9 cellular contexts compared by ENCODE assay signal in genomic region chr10:67790534-67791408, GRCh38. TPM values are rescaled to one million over a fixed set of nuclear protein-coding genes. Genes with fewer than 3 reads are reported as not detected.
A peak's percentile ranks its signal among the peaks of the same experiment; 100 is the strongest.
DNase-seq lines count a peak whose midpoint lies in the region; ATAC-seq lines count a peak whose summit lies in the region.
"Had no signal": no experiment of that assay in that cellular context is flagged by ENCODE, and none has a peak within 500 bp of the region (broad histone marks: within the 10 kb centered on the region; RNA-seq: fewer than 3 reads in every experiment).

No MANE protein-coding gene starts in this region.

- H2BK5ac ChIP-seq in mesenchymal stem cell (ENCODE audit: low read depth, low read length, poor library complexity, severe bottlenecking), result no peak overlapping the region

- peaks cover 29% of the 10 kb centered on the region for H3K4me1 Mint-ChIP-seq in activated CD4-positive, alpha-beta T cell treated with anti-CD3 and anti-CD28 coated beads, Interleukin-2, amount 10 ng/mL, durations not matched to agents 24 days and 14 days

- no CpG with 5 or more reads among the region's 6 CpGs for WGBS in mesenchymal stem cell

- H3K18ac ChIP-seq in mesenchymal stem cell (ENCODE audit: low read depth in 1 of 2, low read length in 2 of 2), result no peak overlapping the region

- no peak overlapping the region for H3K4me3 ChIP-seq in mesenchymal stem cell (ENCODE audit: insufficient read depth in 1 of 2, low read depth in 1 of 2, low read length in 2 of 2)
- H3K4me3 ChIP-seq: thoracic aorta had no signal

- no peak overlapping the region for H2AFZ ChIP-seq in mesenchymal stem cell (ENCODE audit: low read depth, low read length)

- no peaks in the 10 kb centered on the region for H3K9me3 Mint-ChIP-seq in activated CD4-positive, alpha-beta T cell treated with anti-CD3 and anti-CD28 coated beads, Interleukin-2, amount 10 ng/mL, durations not matched to agents 24 days and 14 days

- H3K27ac Mint-ChIP-seq in activated CD4-positive, alpha-beta T cell treated with anti-CD3 and anti-CD28 coated beads, Interleukin-2, amount 10 ng/mL, durations not matched to agents 24 days and 14 days, result peak overlapping the region; percentile 91

- peak overlapping the region; percentile 26 for H3K4me3 Mint-ChIP-seq in activated CD4-positive, alpha-beta T cell treated with anti-CD3 and anti-CD28 coated beads, Interleukin-2, amount 10 ng/mL, durations not matched to agents 24 days and 14 days

- peak overlapping the region; percentile 49 for H3K9ac ChIP-seq in mesenchymal stem cell (ENCODE audit: low read length)

- no peaks in the 10 kb centered on the region for H3K9me3 ChIP-seq in mesenchymal stem cell (ENCODE audit: control insufficient read depth, low read length)
- H3K9me3 ChIP-seq: thoracic aorta had no signal

- no peak overlapping the region for H4K8ac ChIP-seq in mesenchymal stem cell (ENCODE audit: low read length)

- peaks cover 3% of the 10 kb centered on the region for H3K4me1 ChIP-seq in mesenchymal stem cell (ENCODE audit: control insufficient read depth, insufficient read depth, low read depth, low read length)

- H3K27ac ChIP-seq in mesenchymal stem cell (ENCODE audit: low read length, poor library complexity, severe bottlenecking), result no peak overlapping the region
- H3K27ac ChIP-seq: thoracic aorta had no signal

- intact Hi-C loops in activated CD4-positive, alpha-beta T cell treated with anti-CD3 and anti-CD28 coated beads, Interleukin-2, amount 10 ng/mL, durations not matched to agents 24 days and 14 days (cut with micrococcal nuclease), result loop anchor here (1.0 to 2.0 kb wide), 3 partner anchors 13 to 94 kb away; partner anchors contain the start of gene SIRT1

- peak; percentile 79 for DNase-seq in activated CD4-positive, alpha-beta T cell treated with anti-CD3 and anti-CD28 coated beads, Interleukin-2, amount 10 ng/mL, durations not matched to agents 24 days and 14 days
- DNase-seq in mesenchymal stem cell (peak; percentile 10), NCI-H510A treated with DMSO at 0.1 percent for 48 hours (lab: John Stamatoyannopoulos, UW) (no peak), foreskin melanocyte (no peak), OCI-M2 (lab: John Stamatoyannopoulos, UW; ENCODE audit: unreplicated experiment) (no peak)

- no peak overlapping the region for H2BK120ac ChIP-seq in mesenchymal stem cell (ENCODE audit: low read depth, low read length)

- H2AK5ac ChIP-seq in mesenchymal stem cell (ENCODE audit: low read length, severe bottlenecking), result no peak overlapping the region

- ATAC-seq in GM18858 (IDR thresholded peaks at IDR 0.05; ENCODE audit: unreplicated experiment), result peak; percentile 50
- peak; percentile 54 for ATAC-seq in HG03442 (IDR thresholded peaks at IDR 0.05; ENCODE audit: unreplicated experiment)
- ATAC-seq in GM19023 (IDR thresholded peaks at IDR 0.05; ENCODE audit: unreplicated experiment), result no peak

- no peaks in the 10 kb centered on the region for H3K27me3 Mint-ChIP-seq in activated CD4-positive, alpha-beta T cell treated with anti-CD3 and anti-CD28 coated beads, Interleukin-2, amount 10 ng/mL, durations not matched to agents 24 days and 14 days

- H3K4me2 ChIP-seq in mesenchymal stem cell (ENCODE audit: low read length, poor library complexity, severe bottlenecking), result no peak overlapping the region

- H3K4ac ChIP-seq in mesenchymal stem cell (ENCODE audit: low read depth in 1 of 2, low read length in 2 of 2), result no peak overlapping the region

- no peaks in the 10 kb centered on the region for H3K36me3 Mint-ChIP-seq in activated CD4-positive, alpha-beta T cell treated with anti-CD3 and anti-CD28 coated beads, Interleukin-2, amount 10 ng/mL, durations not matched to agents 24 days and 14 days (ENCODE audit: low read depth)

- no peak overlapping the region for H3K14ac ChIP-seq in mesenchymal stem cell (ENCODE audit: low read length in 2 of 2)

- H4K91ac ChIP-seq in mesenchymal stem cell (ENCODE audit: low read length), result no peak overlapping the region

- H2BK12ac ChIP-seq in mesenchymal stem cell (ENCODE audit: low read length in 2 of 2), result no peak overlapping the region

- H3K79me1 ChIP-seq in mesenchymal stem cell (replicated peaks; ENCODE audit: low read length, poor library complexity, severe bottlenecking), result no peaks in the 10 kb centered on the region

- H3K27me3 ChIP-seq in mesenchymal stem cell (ENCODE audit: control insufficient read depth in 1 of 2, insufficient read depth in 1 of 2, low read length in 2 of 2), result no peaks in the 10 kb centered on the region

- no peaks in the 10 kb centered on the region for H3K36me3 ChIP-seq in mesenchymal stem cell (ENCODE audit: control insufficient read depth in 1 of 2, insufficient read depth in 2 of 2, low read depth in 1 of 2, low read length in 2 of 2)
- H3K36me3 ChIP-seq: thoracic aorta had no signal

- no peak overlapping the region for H2BK15ac ChIP-seq in mesenchymal stem cell (ENCODE audit: low read depth, poor library complexity, severe bottlenecking)

- no peak overlapping the region for H3K23ac ChIP-seq in mesenchymal stem cell (ENCODE audit: low read length in 2 of 2)

RNA-seq across cellular contexts. Expression of gene DNAJC12, which starts 47.2 kb away (rescaled TPM):
- total RNA-seq in activated CD4-positive, alpha-beta T cell treated with anti-CD3 and anti-CD28 coated beads, Interleukin-2, amount 10 ng/mL, durations not matched to agents 24 days and 14 days, result 23.8 and 24.2 TPM in 2 replicates
- 0.59 TPM for polyA plus RNA-seq in mesenchymal stem cell (2013, experiment 1 of 2)
- 0.67 TPM for polyA plus RNA-seq in mesenchymal stem cell (2013, experiment 2 of 2)

Comparison
In these comparisons a context has a peak if more than half of its experiments do, and no peak if none do; other contexts are left out.
1. DNase-seq: peak in activated CD4-positive, alpha-beta T cell treated with anti-CD3 and anti-CD28 coated beads, Interleukin-2, amount 10 ng/mL, durations not matched to agents 24 days and 14 days (single experiment) and mesenchymal stem cell (single experiment); none in NCI-H510A treated with DMSO at 0.1 percent for 48 hours (single experiment), foreskin melanocyte (single experiment) and OCI-M2 (single experiment).